ENCODE assay signal across 23 cellular contexts in genomic region chr1:202871367-202871766, GRCh38. TPM values are rescaled to one million over a fixed set of nuclear protein-coding genes. Genes with fewer than 3 reads are reported as not detected.
A peak's percentile ranks its signal among the peaks of the same experiment; 100 is the strongest.
DNase-seq lines count a peak whose midpoint lies in the region; ATAC-seq and TF ChIP-seq lines count a peak whose summit lies in the region.
"Had no signal": no experiment of that assay in that cellular context is flagged by ENCODE, and none has a peak within 500 bp of the region (broad histone marks: within the 10 kb centered on the region; RNA-seq: fewer than 3 reads in every experiment).

No MANE protein-coding gene starts in this region.

- CTCF ChIA-PET in GM10248 (lab: Yijun Ruan, JAX): interaction anchor here (1.0 to 1.6 kb wide), 2 partner anchors 11 to 121 kb away, joined by 3 read pairs; no protein-coding TSS in a partner anchor

- POLR2A ChIA-PET in GM10248 (lab: Yijun Ruan, JAX): no interaction called here

- H3K27ac ChIP-seq in VCaP (peak overlapping the region; percentile 87), prostate gland (no peak overlapping the region)
- H3K27ac ChIP-seq: A549; BLaER1 treated with 17β-estradiol and CSF1 and Interleukin-3, amounts not matched to agents 10 nM and 100 nM; GM23248 had no signal

- TF ChIP-seq POLR2A in prostate gland (IDR thresholded peaks at IDR 0.05): no peak

- no peak for ATAC-seq in HG03378 (IDR thresholded peaks at IDR 0.05; ENCODE audit: unreplicated experiment)

- H3K27me3 ChIP-seq in prostate gland (replicated peaks; ENCODE audit: insufficient read depth): no peaks in the 10 kb centered on the region
- H3K27me3 ChIP-seq: BE2C; BLaER1 treated with 17β-estradiol and CSF1 and Interleukin-3, amounts not matched to agents 10 nM and 100 nM had no signal

- DNase-seq in SIG-M5 treated with dmso at 0.1 percent for 504 hours (lab: John Stamatoyannopoulos, UW; ENCODE audit: unreplicated experiment) (peak; percentile 26), SIG-M5 (lab: John Stamatoyannopoulos, UW) (no peak), epithelial cell of esophagus (ENCODE audit: low read depth) (peak; percentile 63), prostate gland (ENCODE audit: low spot score) (peak; percentile 14), GM10248 (ENCODE audit: extremely low spot score) (no peak), GM19238 (ENCODE audit: insufficient read length, low spot score) (no peak)
- DNase-seq: 8988T; ACHN; AML-193; BE2C; Calu3; CD4-positive, alpha-beta memory T cell; COR-L47; DMS79; EL; GDM1; GM23248; H7; HCEC 1CT had no signal

- no peaks in the 10 kb centered on the region for H3K36me3 ChIP-seq in prostate gland
- H3K36me3 ChIP-seq: BE2C had no signal

- 57% methylated on average over 4 of the region's 4 CpGs for WGBS in prostate gland

- no peaks in the 10 kb centered on the region for H3K4me1 ChIP-seq in prostate gland (replicated peaks)
- H3K4me1 ChIP-seq: A549; BE2C; BLaER1 treated with 17β-estradiol and CSF1 and Interleukin-3, amounts not matched to agents 10 nM and 100 nM had no signal

- no peaks in the 10 kb centered on the region for H3K9me3 ChIP-seq in prostate gland
- H3K9me3 ChIP-seq: A549; BE2C; BLaER1 treated with 17β-estradiol and CSF1 and Interleukin-3, amounts not matched to agents 10 nM and 100 nM had no signal

- H3K4me3 ChIP-seq in epithelial cell of esophagus (ENCODE audit: low read length) (no peak overlapping the region), prostate gland (no peak overlapping the region)
- H3K4me3 ChIP-seq: A549; BLaER1 treated with 17β-estradiol and CSF1 and Interleukin-3, amounts not matched to agents 10 nM and 100 nM; GM23248 had no signal

- TF ChIP-seq CTCF in VCaP (conservative IDR thresholded peaks at IDR 0.05) (no peak), epithelial cell of esophagus (IDR thresholded peaks at IDR 0.05; ENCODE audit: insufficient read depth, low read depth, low read length, missing control alignments) (no peak), prostate gland (IDR thresholded peaks at IDR 0.05) (no peak), GM10248 (IDR thresholded peaks at IDR 0.05; ENCODE audit: control extremely low read depth, extremely low read depth, low read depth, missing control alignments) (no peak)

- intact Hi-C loops in prostate gland (cut with DNase I): no loop called here

RNA-seq across cellular contexts. Expression of gene RABIF, which starts 17.6 kb away (rescaled TPM):
- 10 to 100 TPM in 1 of 2 donors, 1 to 10 TPM in 1; 6.6 to 14.5 TPM for total RNA-seq in prostate gland

RNA-seq across cellular contexts. Expression of gene KLHL12, which starts 55.7 kb away (rescaled TPM):
- 10 to 100 TPM; 33.9 to 56.6 TPM for total RNA-seq in prostate gland

Comparison
In these comparisons a context has a peak if more than half of its experiments do, and no peak if none do; other contexts are left out.
1. DNase-seq: peak in SIG-M5 treated with dmso at 0.1 percent for 504 hours (single experiment), epithelial cell of esophagus (single experiment) and prostate gland (single experiment); none in SIG-M5 (single experiment), GM10248 (single experiment) and GM19238 (single experiment).